ENCODE assay signal across 8 cellular contexts in the genomic region with DNA sequence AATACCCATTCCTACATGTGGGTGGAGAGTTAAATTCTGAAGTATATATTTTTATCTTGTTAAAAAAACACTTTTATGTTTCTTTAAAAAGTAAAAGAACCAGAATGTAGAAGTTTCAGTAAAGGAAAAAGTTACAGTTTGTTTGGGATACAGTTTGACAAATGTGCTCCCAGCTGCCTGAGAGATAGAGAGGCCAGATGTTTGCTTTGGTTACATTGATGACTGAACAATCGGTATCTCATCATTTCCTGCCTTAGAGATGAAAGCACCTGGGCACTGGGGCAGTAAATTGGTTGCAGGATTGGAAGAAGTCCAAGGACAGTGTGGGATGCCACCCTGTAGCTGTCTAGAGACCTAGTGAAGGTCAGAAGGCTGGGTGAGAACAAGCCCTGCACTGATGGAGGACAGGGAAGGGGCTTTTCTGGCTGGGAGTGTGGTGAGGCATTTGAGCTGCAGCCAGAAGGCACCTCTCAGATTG. TPM values are rescaled to one million over a fixed set of nuclear protein-coding genes. Genes with fewer than 3 reads are reported as not detected.
DNase-seq lines count a peak whose midpoint lies in the region; ATAC-seq, FAIRE-seq and TF ChIP-seq lines count a peak whose summit lies in the region.

No MANE protein-coding gene starts in this region.

- FAIRE-seq in RCC 7860 (lab: Jason Lieb, UNC) (peak; percentile 80), frontal cortex (lab: Jason Lieb, UNC) (no peak)

- CTCF ChIA-PET in activated CD4-positive, alpha-beta T cell treated with anti-CD3 and anti-CD28 coated beads for 36 hours (lab: Charles Lee), result interaction anchor here (0.6 to 1.4 kb wide), 4 partner anchors 8 to 541 kb away, joined by 3 to 5 read pairs (median 5); no protein-coding TSS in a partner anchor

- peak overlapping the region; percentile 18 for H3K4me3 Mint-ChIP-seq in activated CD4-positive, alpha-beta T cell treated with anti-CD3 and anti-CD28 coated beads for 36 hours
- H3K4me3 Mint-ChIP-seq in endothelial cell (ENCODE audit: unreplicated experiment), result no peak overlapping the region
- no peak overlapping the region for H3K4me3 Mint-ChIP-seq in stimulated activated naive B cell treated with anti-CD40 and anti-IgM and Interleukin-4, amounts not matched to agents 10 μg/mL and 1 μg/mL and 100 μg/mL, for 72 hours

- intact Hi-C loops in activated CD4-positive, alpha-beta T cell treated with anti-CD3 and anti-CD28 coated beads for 36 hours (cut with DNase I, micrococcal nuclease), result no loop called here

- no peaks in the 10 kb centered on the region for H3K27me3 Mint-ChIP-seq in activated CD4-positive, alpha-beta T cell treated with anti-CD3 and anti-CD28 coated beads for 36 hours
- H3K27me3 Mint-ChIP-seq in endothelial cell (ENCODE audit: unreplicated experiment), result peaks cover 3% of the 10 kb centered on the region
- H3K27me3 Mint-ChIP-seq in stimulated activated naive B cell treated with anti-CD40 and anti-IgM and Interleukin-4, amounts not matched to agents 10 μg/mL and 1 μg/mL and 100 μg/mL, for 72 hours, result no peaks in the 10 kb centered on the region

- H3K9me3 Mint-ChIP-seq in activated CD4-positive, alpha-beta T cell treated with anti-CD3 and anti-CD28 coated beads for 36 hours (ENCODE audit: low read depth), result no peaks in the 10 kb centered on the region
- no peaks in the 10 kb centered on the region for H3K9me3 Mint-ChIP-seq in endothelial cell (ENCODE audit: unreplicated experiment)
- H3K9me3 Mint-ChIP-seq in stimulated activated naive B cell treated with anti-CD40 and anti-IgM and Interleukin-4, amounts not matched to agents 10 μg/mL and 1 μg/mL and 100 μg/mL, for 72 hours, result no peaks in the 10 kb centered on the region

- peak overlapping the region; percentile 52 for H3K27ac Mint-ChIP-seq in activated CD4-positive, alpha-beta T cell treated with anti-CD3 and anti-CD28 coated beads for 36 hours
- peak overlapping the region; percentile 46 for H3K27ac Mint-ChIP-seq in endothelial cell (ENCODE audit: unreplicated experiment)
- H3K27ac Mint-ChIP-seq in stimulated activated naive B cell treated with anti-CD40 and anti-IgM and Interleukin-4, amounts not matched to agents 10 μg/mL and 1 μg/mL and 100 μg/mL, for 72 hours, result peak overlapping the region; percentile 93

- peaks cover 70% of the 10 kb centered on the region for H3K4me1 Mint-ChIP-seq in activated CD4-positive, alpha-beta T cell treated with anti-CD3 and anti-CD28 coated beads for 36 hours
- peaks cover 34% of the 10 kb centered on the region for H3K4me1 Mint-ChIP-seq in endothelial cell (ENCODE audit: unreplicated experiment)
- peaks cover 37 to 52% of the 10 kb centered on the region in 2 donors for H3K4me1 Mint-ChIP-seq in stimulated activated naive B cell treated with anti-CD40 and anti-IgM and Interleukin-4, amounts not matched to agents 10 μg/mL and 1 μg/mL and 100 μg/mL, for 72 hours

- peak; percentile 60 for ATAC-seq in activated CD4-positive, alpha-beta T cell treated with anti-CD3 and anti-CD28 coated beads for 36 hours
- peak; percentile 67 to 86 for ATAC-seq in stimulated activated naive B cell treated with anti-CD40 and anti-IgM and Interleukin-4, amounts not matched to agents 10 μg/mL and 1 μg/mL and 100 μg/mL, for 72 hours (replicated peaks)
- no peak for ATAC-seq in GM21447 (IDR thresholded peaks at IDR 0.05; ENCODE audit: unreplicated experiment)

- POLR2A ChIA-PET in activated CD4-positive, alpha-beta T cell treated with anti-CD3 and anti-CD28 coated beads for 36 hours (lab: Charles Lee), result interaction anchor here (1.0 to 1.8 kb wide), 5 partner anchors 8 to 16 kb away, joined by 4 to 8 read pairs (median 4); a partner anchor contains a TSS

- peak; percentile 31 for DNase-seq in activated CD4-positive, alpha-beta T cell treated with anti-CD3 and anti-CD28 coated beads for 36 hours
- DNase-seq in activated CD4-positive, alpha-beta T cell treated with anti-CD3 and anti-CD28 coated beads for 1 hour, result no peak
- peak; percentile 87 for DNase-seq in RCC 7860 (ENCODE audit: low spot score)
- no peak for DNase-seq in endothelial cell (ENCODE audit: low spot score)
- DNase-seq in stimulated activated naive B cell treated with anti-CD40 and anti-IgM and Interleukin-4, amounts not matched to agents 10 μg/mL and 1 μg/mL and 100 μg/mL, for 72 hours, result peak; percentile 9
- DNase-seq in frontal cortex (ENCODE audit: low spot score in 2 of 2), result no peak
- DNase-seq in NCI-H1048 (lab: John Stamatoyannopoulos, UW), result no peak

- no peak for TF ChIP-seq CTCF in endothelial cell (IDR thresholded peaks at IDR 0.05; ENCODE audit: unreplicated experiment)

- peaks cover 42% of the 10 kb centered on the region for H3K36me3 Mint-ChIP-seq in activated CD4-positive, alpha-beta T cell treated with anti-CD3 and anti-CD28 coated beads for 36 hours (ENCODE audit: low read depth)
- H3K36me3 Mint-ChIP-seq in endothelial cell (ENCODE audit: low read depth, unreplicated experiment), result peaks cover 36% of the 10 kb centered on the region
- peaks cover 30 to 50% of the 10 kb centered on the region in 2 donors for H3K36me3 Mint-ChIP-seq in stimulated activated naive B cell treated with anti-CD40 and anti-IgM and Interleukin-4, amounts not matched to agents 10 μg/mL and 1 μg/mL and 100 μg/mL, for 72 hours

RNA-seq across cellular contexts. Expression of a gene that starts 16.6 kb away (rescaled TPM):
- total RNA-seq in activated CD4-positive, alpha-beta T cell treated with anti-CD3 and anti-CD28 coated beads for 36 hours, result 100 to 1,000 TPM in 1 of 2 experiments, 10 to 100 TPM in 1; 84.4 to 107 TPM
- total RNA-seq in endothelial cell (ENCODE audit: unreplicated experiment), result 165 TPM
- 13.0 TPM for total RNA-seq in frontal cortex

RNA-seq across cellular contexts. Expression of a gene that starts 28.4 kb away (rescaled TPM):
- total RNA-seq in activated CD4-positive, alpha-beta T cell treated with anti-CD3 and anti-CD28 coated beads for 36 hours, result 10 to 100 TPM; 14.1 to 15.2 TPM
- total RNA-seq in endothelial cell (ENCODE audit: unreplicated experiment) (19.4 TPM), frontal cortex (46.9 TPM)

Comparison
In these comparisons a context has a peak if more than half of its experiments do, and no peak if none do; other contexts are left out.
1. DNase-seq: peak in activated CD4-positive, alpha-beta T cell treated with anti-CD3 and anti-CD28 coated beads for 36 hours (single experiment), RCC 7860 (single experiment) and stimulated activated naive B cell treated with anti-CD40 and anti-IgM and Interleukin-4, amounts not matched to agents 10 μg/mL and 1 μg/mL and 100 μg/mL, for 72 hours (single experiment); none in activated CD4-positive, alpha-beta T cell treated with anti-CD3 and anti-CD28 coated beads for 1 hour (single experiment), endothelial cell (single experiment), frontal cortex (0 of 2) and NCI-H1048 (single experiment).
2. Peak in every context shown above with its lines, with median percentiles within 50 percentile points of each other: H3K27ac Mint-ChIP-seq.